Comparison of ENCODE assay signal across 28 cellular contexts in the genomic region with DNA sequence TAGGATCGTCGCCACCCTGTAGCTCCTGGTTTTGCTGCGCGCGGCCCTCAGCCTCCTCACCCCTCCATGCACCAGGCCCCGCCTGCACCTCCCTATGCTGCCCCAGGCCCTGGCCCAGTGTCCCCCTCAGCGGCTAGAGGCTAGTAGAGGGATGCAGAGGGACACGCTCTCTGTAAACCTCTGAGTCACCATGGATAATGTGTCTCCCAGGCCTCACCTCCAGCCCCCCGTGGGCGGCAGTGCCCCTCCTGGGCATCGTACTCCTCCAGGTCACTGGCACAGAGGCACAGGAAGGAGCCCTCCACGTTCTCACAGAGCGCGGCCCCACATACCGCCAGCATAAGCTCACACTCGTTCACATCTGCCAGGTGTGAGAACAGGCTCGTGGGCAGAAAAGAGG. TPM values are rescaled to one million over a fixed set of nuclear protein-coding genes. Genes with fewer than 3 reads are reported as not detected.
DNase-seq lines count a peak whose midpoint lies in the region; ATAC-seq, FAIRE-seq and TF ChIP-seq lines count a peak whose summit lies in the region.
"Had no signal": no experiment of that assay in that cellular context is flagged by ENCODE, and none has a peak within 500 bp of the region (broad histone marks: within the 10 kb centered on the region; RNA-seq: fewer than 3 reads in every experiment).

No MANE protein-coding gene starts in this region.

- no peak for TF ChIP-seq POLR2A in GM12892 (IDR thresholded peaks at IDR 0.05; ENCODE audit: low read depth, low read length)

- FAIRE-seq in GM12892 (lab: Jason Lieb, UNC) = no peak
- FAIRE-seq: GM19239, K562 had no signal

- no peak for TF ChIP-seq CTCF in glutamatergic neuron (IDR thresholded peaks at IDR 0.05; ENCODE audit: partially characterized antibody, unreplicated experiment)
- TF ChIP-seq CTCF in osteocyte (IDR thresholded peaks at IDR 0.05) = no peak

- no peaks in the 10 kb centered on the region for H3K9me3 Mint-ChIP-seq in activated T-cell treated with anti-CD3 and anti-CD28 coated beads, Interleukin-2, amount 50 U/mL, for 24 hours
- H3K9me3 Mint-ChIP-seq in glutamatergic neuron (ENCODE audit: unreplicated experiment) = peaks cover 7% of the 10 kb centered on the region
- no peaks in the 10 kb centered on the region for H3K9me3 Mint-ChIP-seq in osteocyte (ENCODE audit: unreplicated experiment)
- H3K9me3 Mint-ChIP-seq: activated naive CD4-positive, alpha-beta T cell treated with anti-CD3 and anti-CD28 coated beads, Interleukin-2, amount 50 U/mL, for 24 hours; activated T-helper 1 cell treated with anti-CD3 and anti-CD28 coated beads, Interleukin-12 subunit alpha, Interleukin-12 subunit beta, Interleukin-2, Interleukin-4 antibody, amounts not matched to agents 30 ng/mL and 10 ng/mL and 1 ng/mL, durations not matched to agents 14 hours and 24 hours and 36 hours; immature natural killer cell; T-cell had no signal

- no peak for ATAC-seq in HG03025 (IDR thresholded peaks at IDR 0.05; ENCODE audit: low FRiP score, unreplicated experiment)
- ATAC-seq: K562, left colon, T-cell had no signal

- H3K4me3 Mint-ChIP-seq in activated T-cell treated with anti-CD3 and anti-CD28 coated beads, Interleukin-2, amount 50 U/mL, for 24 hours = no peak overlapping the region
- H3K4me3 Mint-ChIP-seq in glutamatergic neuron (ENCODE audit: unreplicated experiment) = no peak overlapping the region
- no peak overlapping the region for H3K4me3 Mint-ChIP-seq in osteocyte (ENCODE audit: unreplicated experiment)
- H3K4me3 Mint-ChIP-seq: activated naive CD4-positive, alpha-beta T cell treated with anti-CD3 and anti-CD28 coated beads, Interleukin-2, amount 50 U/mL, for 24 hours; activated T-helper 1 cell treated with anti-CD3 and anti-CD28 coated beads, Interleukin-12 subunit alpha, Interleukin-12 subunit beta, Interleukin-2, Interleukin-4 antibody, amounts not matched to agents 30 ng/mL and 10 ng/mL and 1 ng/mL, durations not matched to agents 14 hours and 24 hours and 36 hours; CD4-positive, alpha-beta memory T cell; immature natural killer cell; T-cell had no signal

- no peaks in the 10 kb centered on the region for H3K27me3 Mint-ChIP-seq in activated T-cell treated with anti-CD3 and anti-CD28 coated beads, Interleukin-2, amount 50 U/mL, for 24 hours
- H3K27me3 Mint-ChIP-seq in glutamatergic neuron (ENCODE audit: unreplicated experiment) (peaks cover 9% of the 10 kb centered on the region), osteocyte (ENCODE audit: unreplicated experiment) (no peaks in the 10 kb centered on the region)
- H3K27me3 Mint-ChIP-seq: activated naive CD4-positive, alpha-beta T cell treated with anti-CD3 and anti-CD28 coated beads, Interleukin-2, amount 50 U/mL, for 24 hours had no signal

- no peak overlapping the region for H3K27ac Mint-ChIP-seq in activated T-cell treated with anti-CD3 and anti-CD28 coated beads, Interleukin-2, amount 50 U/mL, for 24 hours
- H3K27ac Mint-ChIP-seq in glutamatergic neuron (ENCODE audit: unreplicated experiment) (no peak overlapping the region), osteocyte (ENCODE audit: unreplicated experiment) (no peak overlapping the region)
- H3K27ac Mint-ChIP-seq: activated naive CD4-positive, alpha-beta T cell treated with anti-CD3 and anti-CD28 coated beads, Interleukin-2, amount 50 U/mL, for 24 hours; activated T-helper 1 cell treated with anti-CD3 and anti-CD28 coated beads, Interleukin-12 subunit alpha, Interleukin-12 subunit beta, Interleukin-2, Interleukin-4 antibody, amounts not matched to agents 30 ng/mL and 10 ng/mL and 1 ng/mL, durations not matched to agents 14 hours and 24 hours and 36 hours; CD4-positive, alpha-beta memory T cell; immature natural killer cell; T-cell had no signal

- H3K36me3 Mint-ChIP-seq in activated T-cell treated with anti-CD3 and anti-CD28 coated beads, Interleukin-2, amount 50 U/mL, for 24 hours (ENCODE audit: low read depth) = no peaks in the 10 kb centered on the region
- H3K36me3 Mint-ChIP-seq in glutamatergic neuron (ENCODE audit: unreplicated experiment) = no peaks in the 10 kb centered on the region
- peaks cover 46% of the 10 kb centered on the region for H3K36me3 Mint-ChIP-seq in osteocyte (ENCODE audit: unreplicated experiment)
- H3K36me3 Mint-ChIP-seq: activated naive CD4-positive, alpha-beta T cell treated with anti-CD3 and anti-CD28 coated beads, Interleukin-2, amount 50 U/mL, for 24 hours; CD4-positive, alpha-beta memory T cell; T-cell had no signal

- H3K4me1 Mint-ChIP-seq in activated T-cell treated with anti-CD3 and anti-CD28 coated beads, Interleukin-2, amount 50 U/mL, for 24 hours (ENCODE audit: low read depth) = peaks cover 2% of the 10 kb centered on the region
- H3K4me1 Mint-ChIP-seq in glutamatergic neuron (ENCODE audit: low read depth, unreplicated experiment) = peaks cover 13% of the 10 kb centered on the region
- H3K4me1 Mint-ChIP-seq in osteocyte (ENCODE audit: unreplicated experiment) = peaks cover 24% of the 10 kb centered on the region
- H3K4me1 Mint-ChIP-seq: immature natural killer cell had no signal

- peak; percentile 22 for DNase-seq in activated T-cell treated with anti-CD3 and anti-CD28 coated beads, Interleukin-2, amount 50 U/mL, for 24 hours
- DNase-seq in activated T-cell treated with anti-CD3 and anti-CD28 coated beads for 4 hours (no peak), GM12892 (ENCODE audit: insufficient read length) (peak; percentile 5), glutamatergic neuron (peak; percentile 11), osteocyte (ENCODE audit: extremely low spot score, unreplicated experiment) (peak; percentile 60), GDM1 (lab: John Stamatoyannopoulos, UW) (no peak)
- no peak for DNase-seq in effector CD8-positive, alpha-beta T cell (lab: John Stamatoyannopoulos, UW)
- DNase-seq: activated CD4-positive, alpha-beta T cell treated with anti-CD3 and anti-CD28 coated beads, Interleukin-2, amount 50 U/mL, for 4 hours; CD4-positive, alpha-beta memory T cell; effector CD4-positive, alpha-beta T cell; immature natural killer cell; left colon; mesendoderm; MG63; NCI-H1105; NCI-H187 treated with DMSO at 0.1 percent for 48 hours; NCI-H2171 treated with DMSO at 0.1 percent for 48 hours; NCI-H510A; sigmoid colon; stimulated activated CD4-positive, alpha-beta T cell treated with anti-CD3 and anti-CD28 coated beads, Interleukin-12 subunit alpha, Interleukin-12 subunit beta, amount 100 ng/mL, for 4 hours; stimulated activated CD4-positive, alpha-beta T cell treated with anti-CD3 and anti-CD28 coated beads, Interleukin-4, amount 100 ng/mL, for 24 hours; transverse colon had no signal

RNA-seq across cellular contexts. Expression of gene ISCA2, which starts 12.3 kb away (rescaled TPM):
- 40.9 TPM for polyA plus RNA-seq in GM12892 (2012; ENCODE audit: missing spikeins)
- total RNA-seq in glutamatergic neuron (ENCODE audit: unreplicated experiment) (14.8 TPM), osteocyte (22.4 and 26.3 TPM in 2 replicates)

RNA-seq across cellular contexts. Expression of gene NPC2, which starts 12.7 kb away (rescaled TPM):
- 93.2 TPM for polyA plus RNA-seq in GM12892 (2012; ENCODE audit: missing spikeins)
- total RNA-seq in glutamatergic neuron (ENCODE audit: unreplicated experiment) = 17.6 TPM
- 524 and 529 TPM in 2 replicates for total RNA-seq in osteocyte

Comparison
In these comparisons a context has a peak if more than half of its experiments do, and no peak if none do; other contexts are left out.
1. DNase-seq: peak in activated T-cell treated with anti-CD3 and anti-CD28 coated beads, Interleukin-2, amount 50 U/mL, for 24 hours (single experiment), GM12892 (single experiment), glutamatergic neuron (single experiment) and osteocyte (single experiment); none in activated T-cell treated with anti-CD3 and anti-CD28 coated beads for 4 hours (single experiment), GDM1 (single experiment) and effector CD8-positive, alpha-beta T cell (single experiment).
2. RNA of gene NPC2, which starts 12.7 kb away (total RNA-seq): 524 to 529 TPM in osteocyte; 17.6 TPM in glutamatergic neuron (single experiment); every median in the first group is over 10 times any median in the second.